In genomic region chr7:70673833-70674232, GRCh38 we compare ENCODE assay signal across 20 cellular contexts.
"Had no signal": no experiment of that assay in that cellular context is flagged by ENCODE, and none has a peak within 500 bp of the region (broad histone marks: within the 10 kb centered on the region; RNA-seq: fewer than 3 reads in every experiment).

No MANE protein-coding gene starts in this region.

- H3K36me3 ChIP-seq: heart left ventricle, left ventricle myocardium inferior, lower lobe of right lung, spleen, tibial artery, upper lobe of left lung, vagina had no signal

- H3K27me3 ChIP-seq: dorsolateral prefrontal cortex, heart left ventricle, spleen, tibial artery, upper lobe of left lung, vagina had no signal

- H3K4me1 ChIP-seq: left ventricle myocardium inferior, lower lobe of right lung, upper lobe of left lung had no signal

- ATAC-seq: esophagus mucosa; heart left ventricle; lower lobe of right lung; natural killer cell treated with Interleukin-12 subunit alpha and Interleukin-12 subunit beta and Interleukin-15 and Interleukin-18, amount 100 ng/mL, for 72 hours; psoas muscle; sciatic nerve; stimulated activated memory B cell treated with anti-CD40 and anti-IgM and Interleukin-4, amounts not matched to agents 10 μg/mL and 1 μg/mL and 100 μg/mL, for 72 hours had no signal

- H3K27ac ChIP-seq: dorsolateral prefrontal cortex, heart left ventricle, left ventricle myocardium inferior, lower lobe of right lung, psoas muscle, spleen, tibial artery, upper lobe of left lung, vagina had no signal

- H3K4me3 ChIP-seq: dorsolateral prefrontal cortex, heart left ventricle, left ventricle myocardium inferior, lower lobe of right lung, psoas muscle, spleen, tibial artery, upper lobe of left lung, vagina had no signal

- H3K9me3 ChIP-seq: heart left ventricle, left ventricle myocardium inferior, lower lobe of right lung, psoas muscle, spleen, tibial artery, upper lobe of left lung, vagina had no signal

- DNase-seq: cortex of kidney; dorsolateral prefrontal cortex; effector CD8-positive, alpha-beta T cell; heart left ventricle; hippocampal formation; left ventricle myocardium inferior; lower lobe of right lung; midbrain; psoas muscle; spleen; stimulated activated CD4-positive, alpha-beta T cell treated with anti-CD3 and anti-CD28 coated beads, Interleukin-15, amount 100 ng/mL, for 24 hours; stimulated activated CD4-positive, alpha-beta T cell treated with anti-CD3 and anti-CD28 coated beads, Interleukin-1b, Interleukin-23, amount 100 ng/mL, for 48 hours; stimulated activated CD4-positive, alpha-beta T cell treated with anti-CD3 and anti-CD28 coated beads, Interleukin-4, amount 100 ng/mL, for 24 hours; tibial artery; upper lobe of left lung had no signal
